Comparison of ENCODE assay signal across 1 cellular context in genomic region chr9:36316629-36317317, GRCh38.
TF ChIP-seq lines count a peak whose summit lies in the region.

No MANE protein-coding gene starts in this region.

TF ChIP-seq in HepG2, 621 proteins besides CTCF, POLR2A, EP300 and RAD21 (continues in another document):
- TF ChIP-seq HNF4A (CRISPR knock-in tag; IDR thresholded peaks at IDR 0.05) (peak; percentile 15; the same call in 1 of the 2 replicates), TCF7 (IDR thresholded peaks at IDR 0.05; ENCODE audit: low read depth) (0 out of 2 replicates have a peak, but pooled peaks have one; percentile 7), ZNF460 (CRISPR knock-in tag; IDR thresholded peaks at IDR 0.05; ENCODE audit: borderline replicate concordance) (peak; percentile 56; the same call in 1 of the 2 replicates), TEAD3 (CRISPR knock-in tag; optimal IDR thresholded peaks at IDR 0.05; ENCODE audit: borderline replicate concordance) (peak; percentile 86), TFAP4 (IDR thresholded peaks at IDR 0.05; ENCODE audit: borderline replicate concordance, low read depth) (peak; percentile 87; the same call in 1 of the 2 replicates), ZMAT5 (CRISPR knock-in tag; IDR thresholded peaks at IDR 0.05; ENCODE audit: borderline replicate concordance, low read depth) (no peak), HOMEZ (CRISPR knock-in tag; IDR thresholded peaks at IDR 0.05; ENCODE audit: low read depth) (no peak), ARID2 (CRISPR knock-in tag; IDR thresholded peaks at IDR 0.05; ENCODE audit: borderline replicate concordance) (no peak), ZNF292 (CRISPR knock-in tag; IDR thresholded peaks at IDR 0.05; ENCODE audit: borderline replicate concordance, low read depth) (0 out of 2 replicates have a peak, but pooled peaks have one; percentile 42), ZNF121 (CRISPR knock-in tag; IDR thresholded peaks at IDR 0.05) (peak; percentile 99), FOXO1 (CRISPR knock-in tag; IDR thresholded peaks at IDR 0.05) (no peak), SOX13 (IDR thresholded peaks at IDR 0.05) (no peak), SOX13 (CRISPR knock-in tag; conservative IDR thresholded peaks at IDR 0.05 in 1 of 2, IDR thresholded peaks at IDR 0.05 in 1 of 2) (peak in 1 of 2 experiments; percentile 42; a peak in 1 of 4 replicates), ETV5 (CRISPR knock-in tag; IDR thresholded peaks at IDR 0.05; ENCODE audit: borderline replicate concordance) (peak; percentile 67), JUND (CRISPR knock-in tag; IDR thresholded peaks at IDR 0.05) (no peak), SOX6 (IDR thresholded peaks at IDR 0.05) (no peak), SOX6 (CRISPR knock-in tag; IDR thresholded peaks at IDR 0.05) (peak; percentile 32; the same call in 1 of the 2 replicates), THYN1 (CRISPR knock-in tag; IDR thresholded peaks at IDR 0.05; ENCODE audit: borderline replicate concordance, low read depth) (no peak), ZNF879 (CRISPR knock-in tag; IDR thresholded peaks at IDR 0.05) (no peak), HDAC1 (CRISPR knock-in tag; IDR thresholded peaks at IDR 0.05) (0 out of 2 replicates have a peak, but pooled peaks have one; percentile 15), SALL1 (CRISPR knock-in tag; IDR thresholded peaks at IDR 0.05) (peak; percentile 25; the same call in 1 of the 2 replicates), SIX1 (CRISPR knock-in tag; IDR thresholded peaks at IDR 0.05; ENCODE audit: borderline replicate concordance) (no peak; the same call in 1 of the 2 replicates), ZNF263 (CRISPR knock-in tag; IDR thresholded peaks at IDR 0.05) (peak; percentile 78), ZNF629 (CRISPR knock-in tag; conservative IDR thresholded peaks at IDR 0.05) (peak; percentile 66), ELF3 (CRISPR knock-in tag; IDR thresholded peaks at IDR 0.05) (peak; percentile 38; the same call in 1 of the 2 replicates), ELK4 (CRISPR knock-in tag; IDR thresholded peaks at IDR 0.05; ENCODE audit: borderline replicate concordance) (no peak), SNAI1 (CRISPR knock-in tag; IDR thresholded peaks at IDR 0.05; ENCODE audit: borderline replicate concordance) (no peak), MXI1 (IDR thresholded peaks at IDR 0.05; ENCODE audit: borderline replicate concordance, low read depth, low read length) (no peak), SAFB2 (CRISPR knock-in tag; IDR thresholded peaks at IDR 0.05; ENCODE audit: borderline replicate concordance, low read depth) (no peak), ZNF639 (CRISPR knock-in tag; conservative IDR thresholded peaks at IDR 0.05) (no peak), PAXIP1 (CRISPR knock-in tag; conservative IDR thresholded peaks at IDR 0.05) (peak; percentile 45), PHB2 (IDR thresholded peaks at IDR 0.05; ENCODE audit: partially characterized antibody) (no peak), ZNF3 (CRISPR knock-in tag; IDR thresholded peaks at IDR 0.05) (peak; percentile 19; the same call in 1 of the 2 replicates), ZNF589 (CRISPR knock-in tag; conservative IDR thresholded peaks at IDR 0.05) (no peak), ELF4 (CRISPR knock-in tag; IDR thresholded peaks at IDR 0.05; ENCODE audit: borderline replicate concordance) (no peak), ZBTB4 (CRISPR knock-in tag; IDR thresholded peaks at IDR 0.05; ENCODE audit: borderline replicate concordance) (no peak), GFI1 (CRISPR knock-in tag; IDR thresholded peaks at IDR 0.05; ENCODE audit: borderline replicate concordance) (0 out of 2 replicates have a peak, but pooled peaks have one; percentile 46)
- TF ChIP-seq, protein P1, sequence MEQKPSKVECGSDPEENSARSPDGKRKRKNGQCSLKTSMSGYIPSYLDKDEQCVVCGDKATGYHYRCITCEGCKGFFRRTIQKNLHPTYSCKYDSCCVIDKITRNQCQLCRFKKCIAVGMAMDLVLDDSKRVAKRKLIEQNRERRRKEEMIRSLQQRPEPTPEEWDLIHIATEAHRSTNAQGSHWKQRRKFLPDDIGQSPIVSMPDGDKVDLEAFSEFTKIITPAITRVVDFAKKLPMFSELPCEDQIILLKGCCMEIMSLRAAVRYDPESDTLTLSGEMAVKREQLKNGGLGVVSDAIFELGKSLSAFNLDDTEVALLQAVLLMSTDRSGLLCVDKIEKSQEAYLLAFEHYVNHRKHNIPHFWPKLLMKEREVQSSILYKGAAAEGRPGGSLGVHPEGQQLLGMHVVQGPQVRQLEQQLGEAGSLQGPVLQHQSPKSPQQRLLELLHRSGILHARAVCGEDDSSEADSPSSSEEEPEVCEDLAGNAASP (CRISPR knock-in tag; IDR thresholded peaks at IDR 0.05; ENCODE audit: borderline replicate concordance), result no peak
- TF ChIP-seq, protein P2, sequence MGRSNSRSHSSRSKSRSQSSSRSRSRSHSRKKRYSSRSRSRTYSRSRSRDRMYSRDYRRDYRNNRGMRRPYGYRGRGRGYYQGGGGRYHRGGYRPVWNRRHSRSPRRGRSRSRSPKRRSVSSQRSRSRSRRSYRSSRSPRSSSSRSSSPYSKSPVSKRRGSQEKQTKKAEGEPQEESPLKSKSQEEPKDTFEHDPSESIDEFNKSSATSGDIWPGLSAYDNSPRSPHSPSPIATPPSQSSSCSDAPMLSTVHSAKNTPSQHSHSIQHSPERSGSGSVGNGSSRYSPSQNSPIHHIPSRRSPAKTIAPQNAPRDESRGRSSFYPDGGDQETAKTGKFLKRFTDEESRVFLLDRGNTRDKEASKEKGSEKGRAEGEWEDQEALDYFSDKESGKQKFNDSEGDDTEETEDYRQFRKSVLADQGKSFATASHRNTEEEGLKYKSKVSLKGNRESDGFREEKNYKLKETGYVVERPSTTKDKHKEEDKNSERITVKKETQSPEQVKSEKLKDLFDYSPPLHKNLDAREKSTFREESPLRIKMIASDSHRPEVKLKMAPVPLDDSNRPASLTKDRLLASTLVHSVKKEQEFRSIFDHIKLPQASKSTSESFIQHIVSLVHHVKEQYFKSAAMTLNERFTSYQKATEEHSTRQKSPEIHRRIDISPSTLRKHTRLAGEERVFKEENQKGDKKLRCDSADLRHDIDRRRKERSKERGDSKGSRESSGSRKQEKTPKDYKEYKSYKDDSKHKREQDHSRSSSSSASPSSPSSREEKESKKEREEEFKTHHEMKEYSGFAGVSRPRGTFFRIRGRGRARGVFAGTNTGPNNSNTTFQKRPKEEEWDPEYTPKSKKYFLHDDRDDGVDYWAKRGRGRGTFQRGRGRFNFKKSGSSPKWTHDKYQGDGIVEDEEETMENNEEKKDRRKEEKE (IDR thresholded peaks at IDR 0.05), result no peak
- TF ChIP-seq, protein P3, sequence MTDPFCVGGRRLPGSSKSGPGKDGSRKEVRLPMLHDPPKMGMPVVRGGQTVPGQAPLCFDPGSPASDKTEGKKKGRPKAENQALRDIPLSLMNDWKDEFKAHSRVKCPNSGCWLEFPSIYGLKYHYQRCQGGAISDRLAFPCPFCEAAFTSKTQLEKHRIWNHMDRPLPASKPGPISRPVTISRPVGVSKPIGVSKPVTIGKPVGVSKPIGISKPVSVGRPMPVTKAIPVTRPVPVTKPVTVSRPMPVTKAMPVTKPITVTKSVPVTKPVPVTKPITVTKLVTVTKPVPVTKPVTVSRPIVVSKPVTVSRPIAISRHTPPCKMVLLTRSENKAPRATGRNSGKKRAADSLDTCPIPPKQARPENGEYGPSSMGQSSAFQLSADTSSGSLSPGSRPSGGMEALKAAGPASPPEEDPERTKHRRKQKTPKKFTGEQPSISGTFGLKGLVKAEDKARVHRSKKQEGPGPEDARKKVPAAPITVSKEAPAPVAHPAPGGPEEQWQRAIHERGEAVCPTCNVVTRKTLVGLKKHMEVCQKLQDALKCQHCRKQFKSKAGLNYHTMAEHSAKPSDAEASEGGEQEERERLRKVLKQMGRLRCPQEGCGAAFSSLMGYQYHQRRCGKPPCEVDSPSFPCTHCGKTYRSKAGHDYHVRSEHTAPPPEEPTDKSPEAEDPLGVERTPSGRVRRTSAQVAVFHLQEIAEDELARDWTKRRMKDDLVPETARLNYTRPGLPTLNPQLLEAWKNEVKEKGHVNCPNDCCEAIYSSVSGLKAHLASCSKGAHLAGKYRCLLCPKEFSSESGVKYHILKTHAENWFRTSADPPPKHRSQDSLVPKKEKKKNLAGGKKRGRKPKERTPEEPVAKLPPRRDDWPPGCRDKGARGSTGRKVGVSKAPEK (CRISPR knock-in tag; IDR thresholded peaks at IDR 0.05; ENCODE audit: borderline replicate concordance), result no peak
